ENCODE assay signal across 1 cellular context in genomic region chr17:4520881-4521600, GRCh38.
TF ChIP-seq lines count a peak whose summit lies in the region.

No MANE protein-coding gene starts in this region.

TF ChIP-seq in SK-N-SH, 30 proteins besides CTCF, POLR2A, EP300 and RAD21 (continued from another document):
- TF ChIP-seq MEF2A (IDR thresholded peaks at IDR 0.05; ENCODE audit: borderline replicate concordance, low read depth) (no peak), PBX3 (IDR thresholded peaks at IDR 0.05) (no peak), ZBTB33 (IDR thresholded peaks at IDR 0.05; ENCODE audit: borderline replicate concordance, low read depth) (no peak), ELF1 (IDR thresholded peaks at IDR 0.05) (no peak), FOSL2 (IDR thresholded peaks at IDR 0.05; ENCODE audit: borderline replicate concordance, low read depth) (no peak)
TF ChIP-seq in SK-N-SH: peak in this region for 0.
